In genomic region chr1:153773004-153773921, GRCh38 we compare ENCODE assay signal across 12 cellular contexts. TPM values are rescaled to one million over a fixed set of nuclear protein-coding genes. Genes with fewer than 3 reads are reported as not detected.
A peak's percentile ranks its signal among the peaks of the same experiment; 100 is the strongest.
DNase-seq lines count a peak whose midpoint lies in the region; ATAC-seq and TF ChIP-seq lines count a peak whose summit lies in the region.
"Had no signal": no experiment of that assay in that cellular context is flagged by ENCODE, and none has a peak within 500 bp of the region (broad histone marks: within the 10 kb centered on the region; RNA-seq: fewer than 3 reads in every experiment).

No MANE protein-coding gene starts in this region.

- no peak overlapping the region for H3K23ac ChIP-seq in trophoblast cell (ENCODE audit: low read length)

- no peaks in the 10 kb centered on the region for H3K9me2 ChIP-seq in PC-9 (ENCODE audit: insufficient read depth)

- peaks cover 0 to 25% (median 2%) of the 10 kb centered on the region in 4 donors for H3K4me1 Mint-ChIP-seq in CD4-positive, CD25-positive, alpha-beta regulatory T cell

- no peak overlapping the region for H3K18ac ChIP-seq in trophoblast cell (ENCODE audit: low read length)

- H4K91ac ChIP-seq in trophoblast cell (ENCODE audit: low read depth, low read length) = no peak overlapping the region

- H4K12ac ChIP-seq in trophoblast cell (ENCODE audit: low read depth, low read length) = no peak overlapping the region

- no peak overlapping the region for H2AK5ac ChIP-seq in trophoblast cell (ENCODE audit: low read length)

- peaks cover 27% of the 10 kb centered on the region for H3K36me3 ChIP-seq in CD4-positive, CD25-positive, alpha-beta regulatory T cell (ENCODE audit: control insufficient read depth, insufficient read depth, low read length)
- H3K36me3 ChIP-seq in PC-9 (ENCODE audit: low read depth) = peaks cover 3% of the 10 kb centered on the region; the same call in 1 of the 2 replicates
- H3K36me3 ChIP-seq in trophoblast cell (ENCODE audit: control insufficient read depth in 1 of 2, insufficient read depth in 2 of 2, low read length in 2 of 2) = peaks cover 46 to 58% of the 10 kb centered on the region in 2 experiments

- no peak overlapping the region for H4K8ac ChIP-seq in trophoblast cell (ENCODE audit: low read depth, low read length)

- H3K36me3 Mint-ChIP-seq in CD4-positive, CD25-positive, alpha-beta regulatory T cell = peaks cover 15% of the 10 kb centered on the region

- H3K79me2 ChIP-seq in PC-9 (ENCODE audit: low read depth) = no peaks in the 10 kb centered on the region
- peaks cover 8% of the 10 kb centered on the region for H3K79me2 ChIP-seq in trophoblast cell (ENCODE audit: control insufficient read depth, insufficient read depth, low read length, poor library complexity)

- 0 out of 2 replicates have a peak, but pooled peaks cover 4% of the 10 kb centered on the region for H4K20me1 ChIP-seq in PC-9 (ENCODE audit: insufficient read depth)

- H3K4me1 ChIP-seq in CD4-positive, CD25-positive, alpha-beta regulatory T cell (ENCODE audit: control insufficient read depth, insufficient read depth, low read length, poor library complexity, severe bottlenecking) = peaks cover 19% of the 10 kb centered on the region
- H3K4me1 ChIP-seq in PC-9 (replicated peaks; ENCODE audit: insufficient read depth) = 0 out of 2 replicates have a peak, but pooled peaks cover 12% of the 10 kb centered on the region
- H3K4me1 ChIP-seq in trophoblast cell (ENCODE audit: control insufficient read depth in 1 of 2, insufficient read depth in 2 of 2, low read length in 2 of 2) = peaks cover 5 to 8% of the 10 kb centered on the region in 2 experiments

- CTCF ChIA-PET in PC-9 (lab: Charles Lee) = no interaction called here

- H3K79me1 ChIP-seq in trophoblast cell (ENCODE audit: low read length) = peaks cover 9% of the 10 kb centered on the region

- H3K4me2 ChIP-seq in PC-9 (no peak overlapping the region), trophoblast cell (ENCODE audit: low read length) (no peak overlapping the region)
- H3K4me2 ChIP-seq: hepatocyte had no signal

- H3K9me3 Mint-ChIP-seq in CD4-positive, CD25-positive, alpha-beta regulatory T cell = no peaks in the 10 kb centered on the region
- H3K9me3 Mint-ChIP-seq: activated CD4-positive, alpha-beta memory T cell treated with anti-CD3 and anti-CD28 coated beads, Interleukin-2, amount 10 ng/mL, durations not matched to agents 7 days and 5 days had no signal

- no peak overlapping the region for H2BK12ac ChIP-seq in trophoblast cell (ENCODE audit: low read length)

- no peak for ATAC-seq in CD4-positive, CD25-positive, alpha-beta regulatory T cell (ENCODE audit: low read depth in 2 of 2)
- no peak for ATAC-seq in GM21825 (IDR thresholded peaks at IDR 0.05; ENCODE audit: unreplicated experiment)
- ATAC-seq in GM19455 (IDR thresholded peaks at IDR 0.05; ENCODE audit: unreplicated experiment) = no peak
- no peak for ATAC-seq in left colon
- ATAC-seq: pancreas had no signal

- POLR2A ChIA-PET in PC-9 (lab: Charles Lee; ENCODE audit: unreplicated experiment) = no interaction called here

- BruUV-seq in PC-9 (replicated peaks; lab: Mats Ljungman, UMichigan) = TSS peak; percentile 20

- no peak overlapping the region for H3K27ac ChIP-seq in CD4-positive, CD25-positive, alpha-beta regulatory T cell (ENCODE audit: insufficient read depth, low read length, poor library complexity, severe bottlenecking)
- H3K27ac ChIP-seq in PC-9 = no peak overlapping the region
- no peak overlapping the region for H3K27ac ChIP-seq in trophoblast cell (ENCODE audit: low read depth, low read length)

- WGBS in trophoblast cell (ENCODE audit: extremely low coverage, insufficient coverage, insufficient read length) = no CpG with 5 or more reads among the region's 16 CpGs

- H3F3A ChIP-seq in PC-9 (ENCODE audit: insufficient read depth, low read depth) = peaks cover 13% of the 10 kb centered on the region; the same call in 1 of the 2 replicates

- intact Hi-C loops in PC-9 (cut with micrococcal nuclease; ENCODE audit: unreplicated experiment) = no loop called here
- intact Hi-C loops in left colon (cut with DNase I, micrococcal nuclease) = no loop called here

- no peak for DNase-seq in CD4-positive, CD25-positive, alpha-beta regulatory T cell
- DNase-seq in PC-9 (no peak), dermis blood vessel endothelial cell (peak; percentile 71), trophoblast cell (peak; percentile 14 to 40), left colon (no peak), globus pallidus (ENCODE audit: low spot score) (no peak)
- DNase-seq: activated CD4-positive, alpha-beta memory T cell treated with anti-CD3 and anti-CD28 coated beads, Interleukin-2, amount 10 ng/mL, durations not matched to agents 7 days and 5 days; caudate nucleus had no signal

- no peak overlapping the region for H3K4me3 ChIP-seq in CD4-positive, CD25-positive, alpha-beta regulatory T cell (ENCODE audit: low read depth, low read length)
- H3K4me3 ChIP-seq in PC-9 (no peak overlapping the region), trophoblast cell (ENCODE audit: low read depth, low read length) (no peak overlapping the region)
- H3K4me3 ChIP-seq: hepatocyte, pancreas had no signal

- H3K27me3 ChIP-seq in CD4-positive, CD25-positive, alpha-beta regulatory T cell (ENCODE audit: control insufficient read depth, insufficient read depth, low read length) = no peaks in the 10 kb centered on the region
- H3K27me3 ChIP-seq in PC-9 (ENCODE audit: insufficient read depth, low read depth) = no peaks in the 10 kb centered on the region
- no peaks in the 10 kb centered on the region for H3K27me3 ChIP-seq in trophoblast cell (ENCODE audit: insufficient read depth, low read length)
- H3K27me3 ChIP-seq: hepatocyte, pancreas had no signal

- H3K27ac Mint-ChIP-seq in CD4-positive, CD25-positive, alpha-beta regulatory T cell = peak overlapping the region in 1 of 3 donors; percentile 75

- no peak overlapping the region for H2AFZ ChIP-seq in PC-9
- H2AFZ ChIP-seq in trophoblast cell (ENCODE audit: insufficient read depth, low read length, poor library complexity) = no peak overlapping the region
- H2AFZ ChIP-seq: hepatocyte had no signal

- no peaks in the 10 kb centered on the region for H3K27me3 Mint-ChIP-seq in CD4-positive, CD25-positive, alpha-beta regulatory T cell
- H3K27me3 Mint-ChIP-seq: activated CD4-positive, alpha-beta memory T cell treated with anti-CD3 and anti-CD28 coated beads, Interleukin-2, amount 10 ng/mL, durations not matched to agents 7 days and 5 days had no signal

- no peak overlapping the region for H3K14ac ChIP-seq in trophoblast cell (ENCODE audit: low read length)

- TF ChIP-seq CTCF in PC-9 (conservative IDR thresholded peaks at IDR 0.05) = no peak

- H3K9me3 ChIP-seq in CD4-positive, CD25-positive, alpha-beta regulatory T cell (ENCODE audit: control insufficient read depth in 2 of 2, low read length in 2 of 2) = no peaks in the 10 kb centered on the region
- H3K9me3 ChIP-seq in PC-9 (ENCODE audit: insufficient read depth, low read depth) = no peaks in the 10 kb centered on the region
- no peaks in the 10 kb centered on the region for H3K9me3 ChIP-seq in trophoblast cell (ENCODE audit: insufficient read depth, low read depth, low read length)
- H3K9me3 ChIP-seq: pancreas had no signal

- H3K9ac ChIP-seq in trophoblast cell (ENCODE audit: low read length) = no peak overlapping the region

- H2BK120ac ChIP-seq in trophoblast cell (ENCODE audit: insufficient read depth, low read length, poor library complexity) = no peak overlapping the region

- no peak overlapping the region for H3K4ac ChIP-seq in trophoblast cell (ENCODE audit: low read depth, low read length)

- H2BK5ac ChIP-seq in trophoblast cell (ENCODE audit: low read depth, low read length, poor library complexity) = no peak overlapping the region

- H3K4me3 Mint-ChIP-seq in CD4-positive, CD25-positive, alpha-beta regulatory T cell = peak overlapping the region; percentile 58 to 88 (median 78)
- H3K4me3 Mint-ChIP-seq: activated CD4-positive, alpha-beta memory T cell treated with anti-CD3 and anti-CD28 coated beads, Interleukin-2, amount 10 ng/mL, durations not matched to agents 7 days and 5 days had no signal

RNA-seq across cellular contexts. Expression of gene SLC27A3, which starts 1.9 kb away (rescaled TPM):
- total RNA-seq in CD4-positive, CD25-positive, alpha-beta regulatory T cell = 8.3 TPM
- polyA plus RNA-seq in CD4-positive, CD25-positive, alpha-beta regulatory T cell = 1 to 10 TPM; 5.4 to 8.3 (median 5.9) TPM
- total RNA-seq in PC-9 (2021) = 14.4 and 17.1 TPM in 2 replicates
- total RNA-seq in dermis blood vessel endothelial cell = 27.6 and 30.0 TPM in 2 replicates
- polyA plus RNA-seq in trophoblast cell (2013) = 16.4 and 16.5 TPM in 2 replicates
- 10 to 100 TPM; 22.5 to 24.8 TPM for total RNA-seq in left colon

RNA-seq across cellular contexts. Expression of gene INTS3, which starts 45.4 kb away (rescaled TPM):
- total RNA-seq in CD4-positive, CD25-positive, alpha-beta regulatory T cell = 39.5 TPM
- polyA plus RNA-seq in CD4-positive, CD25-positive, alpha-beta regulatory T cell = 1 to 10 TPM; 6.9 to 9.4 (median 8.1) TPM
- total RNA-seq in PC-9 (2021) (62.5 and 91.7 TPM in 2 replicates), dermis blood vessel endothelial cell (31.3 and 42.7 TPM in 2 replicates), left colon (10 to 100 TPM; 25.8 to 28.1 TPM)
- 24.2 and 25.1 TPM in 2 replicates for polyA plus RNA-seq in trophoblast cell (2013)

Comparison
In these comparisons a context has a peak if more than half of its experiments do, and no peak if none do; other contexts are left out.
1. DNase-seq: peak in dermis blood vessel endothelial cell (single experiment) and trophoblast cell (2 of 2); none in CD4-positive, CD25-positive, alpha-beta regulatory T cell (0 of 3), PC-9 (0 of 2), left colon (0 of 2) and globus pallidus (single experiment).